In genomic region chr1:54284781-54285563, GRCh38 we compare ENCODE assay signal across 12 cellular contexts.
DNase-seq lines count a peak whose midpoint lies in the region; ATAC-seq, FAIRE-seq and TF ChIP-seq lines count a peak whose summit lies in the region.
"Had no signal": no experiment of that assay in that cellular context is flagged by ENCODE, and none has a peak within 500 bp of the region (broad histone marks: within the 10 kb centered on the region; RNA-seq: fewer than 3 reads in every experiment).

No MANE protein-coding gene starts in this region.

- peak overlapping the region; percentile 61 for H3K9ac ChIP-seq in DND-41 (ENCODE audit: low read depth, low read length)
- no peak overlapping the region for H3K9ac ChIP-seq in SK-N-MC (ENCODE audit: insufficient read length)

- H3K4me3 Mint-ChIP-seq in nephron progenitor cell, result no peak overlapping the region

- ATAC-seq in DND-41 (ENCODE audit: insufficient read depth, low read depth) (peak; percentile 86), HG03159 (IDR thresholded peaks at IDR 0.05; ENCODE audit: unreplicated experiment) (no peak), HG02623 (IDR thresholded peaks at IDR 0.05; ENCODE audit: unreplicated experiment) (no peak)
- peak; percentile 36 to 43 for ATAC-seq in activated naive CD4-positive, alpha-beta T cell treated with anti-CD3 and anti-CD28 coated beads, Interleukin-2, amount 50 U/mL, for 72 hours
- ATAC-seq: foreskin keratinocyte had no signal

- H2AFZ ChIP-seq in DND-41 (ENCODE audit: low read depth, low read length), result peak overlapping the region; percentile 40

- TF ChIP-seq CTCF in DND-41 (IDR thresholded peaks at IDR 0.05; ENCODE audit: borderline replicate concordance, extremely low read depth, low read length, poor library complexity, severe bottlenecking), result peak; percentile 14
- TF ChIP-seq CTCF in nephron progenitor cell (IDR thresholded peaks at IDR 0.05), result no peak
- TF ChIP-seq CTCF in Peyer's patch (IDR thresholded peaks at IDR 0.05), result no peak

- peak overlapping the region; percentile 67 for H3K4me2 ChIP-seq in DND-41 (ENCODE audit: insufficient read depth, low read length)

- peak overlapping the region; percentile 98 for H3K27ac ChIP-seq in DND-41 (ENCODE audit: low read length)
- 0 out of 2 replicates have a peak overlapping the region, but pooled peaks have one; percentile 44 for H3K27ac ChIP-seq in SK-N-MC
- peak overlapping the region in 2 of 4 donors; percentile 3 to 24 for H3K27ac ChIP-seq in Peyer's patch
- H3K27ac ChIP-seq: foreskin keratinocyte had no signal

- 0 out of 2 replicates have a peak, but pooled peaks cover 3% of the 10 kb centered on the region for H4K20me1 ChIP-seq in DND-41 (ENCODE audit: insufficient read depth, low read length)

- peak overlapping the region; percentile 84 to 97 for H3K27ac Mint-ChIP-seq in activated naive CD4-positive, alpha-beta T cell treated with anti-CD3 and anti-CD28 coated beads, Interleukin-2, amount 50 U/mL, for 72 hours
- peak overlapping the region; percentile 24 for H3K27ac Mint-ChIP-seq in nephron progenitor cell

- H3K9me3 Mint-ChIP-seq in activated naive CD4-positive, alpha-beta T cell treated with anti-CD3 and anti-CD28 coated beads, Interleukin-2, amount 50 U/mL, for 72 hours, result no peaks in the 10 kb centered on the region
- no peaks in the 10 kb centered on the region for H3K9me3 Mint-ChIP-seq in nephron progenitor cell

- no peaks in the 10 kb centered on the region for H3K9me3 ChIP-seq in DND-41 (ENCODE audit: insufficient read depth, low read length, severe bottlenecking)
- H3K9me3 ChIP-seq in SK-N-MC (ENCODE audit: low read depth, low read length), result no peaks in the 10 kb centered on the region
- no peaks in the 10 kb centered on the region for H3K9me3 ChIP-seq in Peyer's patch
- H3K9me3 ChIP-seq: MG63 had no signal

- peaks cover 80% of the 10 kb centered on the region for H3K4me1 Mint-ChIP-seq in nephron progenitor cell

- peak overlapping the region in 1 of 2 experiments; percentile 50; a peak in 2 of 4 replicates for H3K4me3 ChIP-seq in DND-41 (ENCODE audit: low read depth in 1 of 2, low read length in 2 of 2)
- no peak overlapping the region for H3K4me3 ChIP-seq in SK-N-MC
- no peak overlapping the region for H3K4me3 ChIP-seq in Peyer's patch
- H3K4me3 ChIP-seq: MG63 had no signal

- H3K27me3 Mint-ChIP-seq in nephron progenitor cell (ENCODE audit: low read depth, poor library complexity), result no peaks in the 10 kb centered on the region

- H3K79me2 ChIP-seq in DND-41 (ENCODE audit: insufficient read depth, low read length), result peaks cover 88% of the 10 kb centered on the region

- DNase-seq in DND-41, result peak; percentile 87
- no peak for DNase-seq in SK-N-MC (ENCODE audit: low read depth, low spot score)
- peak in 1 of 2 donors; percentile 48 for DNase-seq in activated naive CD4-positive, alpha-beta T cell treated with anti-CD3 and anti-CD28 coated beads, Interleukin-2, amount 50 U/mL, for 72 hours (ENCODE audit: low spot score in 2 of 2)
- DNase-seq in nephron progenitor cell, result no peak
- no peak for DNase-seq in RCC 7860 (ENCODE audit: low spot score)
- no peak for DNase-seq in Peyer's patch
- DNase-seq: C1 segment of cervical spinal cord, foreskin keratinocyte, MG63 had no signal

- H3K36me3 Mint-ChIP-seq in activated naive CD4-positive, alpha-beta T cell treated with anti-CD3 and anti-CD28 coated beads, Interleukin-2, amount 50 U/mL, for 72 hours, result peaks cover 6 to 11% of the 10 kb centered on the region in 2 donors
- peaks cover 9% of the 10 kb centered on the region for H3K36me3 Mint-ChIP-seq in nephron progenitor cell (ENCODE audit: low read depth)

- H3K36me3 ChIP-seq in DND-41 (ENCODE audit: insufficient read depth, low read length) (peaks cover 18% of the 10 kb centered on the region), SK-N-MC (ENCODE audit: insufficient read depth, low read length) (peaks cover 8% of the 10 kb centered on the region), Peyer's patch (peaks cover 0 to 7% (median 0%) of the 10 kb centered on the region in 3 donors)
- H3K36me3 ChIP-seq: MG63 had no signal

- H3K27me3 ChIP-seq in DND-41 (ENCODE audit: insufficient read depth, low read length, poor library complexity) (no peaks in the 10 kb centered on the region), Peyer's patch (no peaks in the 10 kb centered on the region)
- H3K27me3 ChIP-seq: foreskin keratinocyte, MG63 had no signal

- H3K4me1 ChIP-seq in DND-41 (ENCODE audit: insufficient read depth, low read length) (peaks cover 78% of the 10 kb centered on the region), Peyer's patch (peaks cover 0 to 57% (median 20%) of the 10 kb centered on the region in 4 donors)
- H3K4me1 ChIP-seq: foreskin keratinocyte had no signal

- FAIRE-seq in RCC 7860 (lab: Jason Lieb, UNC), result no peak
- FAIRE-seq: G401.6 had no signal

- TF ChIP-seq POLR2A in Peyer's patch (IDR thresholded peaks at IDR 0.05), result no peak

Comparison
In these comparisons a context has a peak if more than half of its experiments do, and no peak if none do; other contexts are left out.
1. ATAC-seq: peak in DND-41 (single experiment) and activated naive CD4-positive, alpha-beta T cell treated with anti-CD3 and anti-CD28 coated beads, Interleukin-2, amount 50 U/mL, for 72 hours (2 of 2); none in HG03159 (single experiment) and HG02623 (single experiment).